8 cellular contexts compared by ENCODE assay signal in genomic region chr15:66386204-66387123, GRCh38. TPM values are rescaled to one million over a fixed set of nuclear protein-coding genes. Genes with fewer than 3 reads are reported as not detected.
DNase-seq lines count a peak whose midpoint lies in the region; ATAC-seq, FAIRE-seq and TF ChIP-seq lines count a peak whose summit lies in the region.

TSS of gene MAP2K1 (plus strand) at chr15:66386912. CDS start at chr15:66387348, 436 bp downstream.

- no peaks in the 10 kb centered on the region for H3K27me3 ChIP-seq in keratinocyte (ENCODE audit: control insufficient read depth, extremely low read depth, insufficient read depth, low read length)

- peak within 1 kb of the TSS; percentile 78 for H3K9ac ChIP-seq in keratinocyte (ENCODE audit: control insufficient read depth, extremely low read depth, insufficient read depth, low read length)

- TF ChIP-seq CTCF in keratinocyte (optimal IDR thresholded peaks at IDR 0.05 in 1 of 3, IDR thresholded peaks at IDR 0.05 in 1 of 3, conservative IDR thresholded peaks at IDR 0.05 in 1 of 3; ENCODE audit: extremely low read depth in 1 of 3, insufficient read depth in 2 of 3, low read length in 3 of 3), result peak; percentile 43 to 95 (median 49)

- H3K9me3 ChIP-seq in keratinocyte (ENCODE audit: control insufficient read depth, low read depth, low read length), result no peaks in the 10 kb centered on the region

- peaks cover 41% of the 10 kb centered on the region for H3K79me2 ChIP-seq in keratinocyte (ENCODE audit: control insufficient read depth, insufficient read depth, low read length)

- H3K9me1 ChIP-seq in keratinocyte (ENCODE audit: control insufficient read depth, extremely low read depth, insufficient read depth, low read length), result no peaks in the 10 kb centered on the region

- H2AFZ ChIP-seq in keratinocyte (ENCODE audit: control insufficient read depth, low read length), result peak within 1 kb of the TSS; percentile 80

- DNase-seq in AG20443 (ENCODE audit: low spot score) (peak; percentile 98), NCI-H345 treated with DMSO at 0.1 percent for 48 hours (lab: John Stamatoyannopoulos, UW; ENCODE audit: unreplicated experiment) (peak; percentile 91), cerebellar cortex (ENCODE audit: low spot score) (peak; percentile 97), keratinocyte (ENCODE audit: low read depth, low spot score) (peak; percentile 71)
- peak; percentile 97 for DNase-seq in stimulated activated CD4-positive, alpha-beta T cell treated with anti-CD3 and anti-CD28 coated beads, Interleukin-15, amount 100 ng/mL, for 1 hour (ENCODE audit: low read depth in 1 of 2, low spot score in 1 of 2)

- no peaks in the 10 kb centered on the region for H3K36me3 ChIP-seq in keratinocyte (ENCODE audit: control insufficient read depth in 2 of 2, extremely low read depth in 1 of 2, insufficient read depth in 2 of 2, low read length in 2 of 2)

- dilution Hi-C loops in keratinocyte (cut with MboI; ENCODE audit: extremely low pct_ligation_motif_present, low sequenced_read_pairs), result no loop called here

- ATAC-seq in GM19025 (IDR thresholded peaks at IDR 0.05; ENCODE audit: low read depth, unreplicated experiment) (peak; percentile 70), HG03342 (IDR thresholded peaks at IDR 0.05; ENCODE audit: unreplicated experiment) (peak; percentile 84)
- peak; percentile 80 to 87 for ATAC-seq in activated CD4-positive, CD25-positive, alpha-beta regulatory T cell treated with anti-CD3 and anti-CD28 coated beads, Interleukin-2, amount 50 U/mL, for 24 hours

- peak within 1 kb of the TSS; percentile 68 to 84 (median 73) for H3K4me3 ChIP-seq in keratinocyte (ENCODE audit: control insufficient read depth in 2 of 3, extremely low read depth in 1 of 3, insufficient read depth in 2 of 3, low read depth in 1 of 3, low read length in 3 of 3)

- H3K4me2 ChIP-seq in keratinocyte (ENCODE audit: control insufficient read depth, extremely low read depth, insufficient read depth, low read depth, low read length), result peak within 1 kb of the TSS; percentile 97

- H4K20me1 ChIP-seq in keratinocyte (ENCODE audit: control insufficient read depth, extremely low read depth, insufficient read depth, low read length), result no peaks in the 10 kb centered on the region

- H3K27ac ChIP-seq in keratinocyte (ENCODE audit: control insufficient read depth, insufficient read depth, low read length), result peak within 1 kb of the TSS; percentile 88

- FAIRE-seq in keratinocyte (lab: Jason Lieb, UNC), result no peak

- peaks cover 37% of the 10 kb centered on the region for H3K4me1 ChIP-seq in keratinocyte (ENCODE audit: control insufficient read depth, extremely low read depth, insufficient read depth, low read length)

RNA-seq across cellular contexts. Expression of gene MAP2K1, which starts in this region (rescaled TPM):
- 44.4 to 73.8 TPM (median 73.2 TPM) in 3 replicates for polyA plus RNA-seq in keratinocyte
- polyA plus RNA-seq in keratinocyte (2011; ENCODE audit: low read depth), result 46.0 TPM
- 31.9 and 44.4 TPM in 2 replicates for polyA plus RNA-seq in keratinocyte (2011; cell fraction: cytosol; rRNA removed)
- polyA plus RNA-seq in keratinocyte (2011; cell fraction: nucleus; rRNA removed), result 42.6 and 42.7 TPM in 2 replicates
- 63.2 and 63.8 TPM in 2 replicates for polyA plus RNA-seq in keratinocyte (2012; ENCODE audit: low replicate concordance)
- 30.2 to 55.5 TPM (median 42.5 TPM) in 3 replicates for polyA minus RNA-seq in keratinocyte
- 21.7 TPM for polyA minus RNA-seq in keratinocyte (2011; cell fraction: cytosol; rRNA and poly(A)+ RNA removed)
- polyA minus RNA-seq in keratinocyte (2011; cell fraction: nucleus; rRNA and poly(A)+ RNA removed), result 19.1 and 28.9 TPM in 2 replicates

Comparison
In these comparisons a context has a peak if more than half of its experiments do, and no peak if none do; other contexts are left out.
1. Peak in every context shown above with its lines: DNase-seq, ATAC-seq, H3K4me3 ChIP-seq and H3K27ac ChIP-seq.